In the genomic region with DNA sequence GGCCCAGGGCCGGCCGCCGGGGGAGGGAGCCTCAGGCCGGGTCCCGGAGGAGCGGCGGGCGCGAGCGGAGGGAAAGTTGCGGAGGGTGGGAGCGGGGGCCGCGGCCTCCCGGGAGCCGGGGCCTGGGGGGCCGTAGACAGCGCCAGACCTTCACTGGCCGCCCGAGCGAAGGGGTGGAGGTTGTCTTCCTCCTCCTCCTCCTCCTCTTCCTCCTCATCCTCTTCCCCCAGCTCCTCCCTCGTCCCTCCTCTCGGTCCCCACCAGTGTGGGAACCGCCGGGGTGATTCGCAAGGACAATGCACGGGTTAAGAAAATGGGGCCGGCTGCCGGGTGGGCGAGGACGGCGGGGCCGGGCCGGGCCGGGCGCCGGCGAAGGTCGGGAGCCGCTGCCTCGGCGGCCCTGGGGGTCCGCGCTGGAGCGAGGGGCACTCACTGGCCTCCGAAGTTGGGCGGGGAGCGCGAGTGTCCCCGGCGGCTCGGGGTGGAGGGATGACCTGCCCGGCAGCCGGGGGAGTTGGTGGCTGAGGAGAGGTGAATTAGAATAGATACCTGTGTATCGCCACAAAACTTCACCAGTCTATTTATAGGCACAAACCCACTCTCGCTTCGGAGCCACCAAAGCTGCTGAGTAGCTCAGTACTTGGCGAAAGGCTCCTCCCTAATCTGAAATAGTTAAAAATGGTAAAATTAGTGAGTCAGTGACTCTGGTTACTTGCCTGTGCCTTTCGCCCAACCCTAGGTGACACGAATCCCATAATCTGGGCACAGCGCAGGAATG, we compare ENCODE assay signal across 1 cellular context.
TF ChIP-seq lines count a peak whose summit lies in the region.

No MANE protein-coding gene starts in this region.

TF ChIP-seq in GM23338, 12 proteins besides CTCF, POLR2A, EP300 and RAD21 (continued from another document):
- TF ChIP-seq, protein P1, sequence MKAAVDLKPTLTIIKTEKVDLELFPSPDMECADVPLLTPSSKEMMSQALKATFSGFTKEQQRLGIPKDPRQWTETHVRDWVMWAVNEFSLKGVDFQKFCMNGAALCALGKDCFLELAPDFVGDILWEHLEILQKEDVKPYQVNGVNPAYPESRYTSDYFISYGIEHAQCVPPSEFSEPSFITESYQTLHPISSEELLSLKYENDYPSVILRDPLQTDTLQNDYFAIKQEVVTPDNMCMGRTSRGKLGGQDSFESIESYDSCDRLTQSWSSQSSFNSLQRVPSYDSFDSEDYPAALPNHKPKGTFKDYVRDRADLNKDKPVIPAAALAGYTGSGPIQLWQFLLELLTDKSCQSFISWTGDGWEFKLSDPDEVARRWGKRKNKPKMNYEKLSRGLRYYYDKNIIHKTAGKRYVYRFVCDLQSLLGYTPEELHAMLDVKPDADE (IDR thresholded peaks at IDR 0.05): no peak
- TF ChIP-seq POLR2AphosphoS5 (IDR thresholded peaks at IDR 0.05; ENCODE audit: low read depth): no peak
- no peak for TF ChIP-seq ZNF331 (CRISPR knock-in tag; IDR thresholded peaks at IDR 0.05; ENCODE audit: low read depth)
- no peak for TF ChIP-seq JUNB (IDR thresholded peaks at IDR 0.05; ENCODE audit: unreplicated experiment)
- TF ChIP-seq STAT1 (IDR thresholded peaks at IDR 0.05; ENCODE audit: unreplicated experiment): no peak
- TF ChIP-seq, protein P2, sequence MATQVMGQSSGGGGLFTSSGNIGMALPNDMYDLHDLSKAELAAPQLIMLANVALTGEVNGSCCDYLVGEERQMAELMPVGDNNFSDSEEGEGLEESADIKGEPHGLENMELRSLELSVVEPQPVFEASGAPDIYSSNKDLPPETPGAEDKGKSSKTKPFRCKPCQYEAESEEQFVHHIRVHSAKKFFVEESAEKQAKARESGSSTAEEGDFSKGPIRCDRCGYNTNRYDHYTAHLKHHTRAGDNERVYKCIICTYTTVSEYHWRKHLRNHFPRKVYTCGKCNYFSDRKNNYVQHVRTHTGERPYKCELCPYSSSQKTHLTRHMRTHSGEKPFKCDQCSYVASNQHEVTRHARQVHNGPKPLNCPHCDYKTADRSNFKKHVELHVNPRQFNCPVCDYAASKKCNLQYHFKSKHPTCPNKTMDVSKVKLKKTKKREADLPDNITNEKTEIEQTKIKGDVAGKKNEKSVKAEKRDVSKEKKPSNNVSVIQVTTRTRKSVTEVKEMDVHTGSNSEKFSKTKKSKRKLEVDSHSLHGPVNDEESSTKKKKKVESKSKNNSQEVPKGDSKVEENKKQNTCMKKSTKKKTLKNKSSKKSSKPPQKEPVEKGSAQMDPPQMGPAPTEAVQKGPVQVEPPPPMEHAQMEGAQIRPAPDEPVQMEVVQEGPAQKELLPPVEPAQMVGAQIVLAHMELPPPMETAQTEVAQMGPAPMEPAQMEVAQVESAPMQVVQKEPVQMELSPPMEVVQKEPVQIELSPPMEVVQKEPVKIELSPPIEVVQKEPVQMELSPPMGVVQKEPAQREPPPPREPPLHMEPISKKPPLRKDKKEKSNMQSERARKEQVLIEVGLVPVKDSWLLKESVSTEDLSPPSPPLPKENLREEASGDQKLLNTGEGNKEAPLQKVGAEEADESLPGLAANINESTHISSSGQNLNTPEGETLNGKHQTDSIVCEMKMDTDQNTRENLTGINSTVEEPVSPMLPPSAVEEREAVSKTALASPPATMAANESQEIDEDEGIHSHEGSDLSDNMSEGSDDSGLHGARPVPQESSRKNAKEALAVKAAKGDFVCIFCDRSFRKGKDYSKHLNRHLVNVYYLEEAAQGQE (IDR thresholded peaks at IDR 0.05; ENCODE audit: unreplicated experiment): no peak
- TF ChIP-seq EZH2 (IDR thresholded peaks at IDR 0.05; ENCODE audit: low read depth, unreplicated experiment): no peak
- TF ChIP-seq EZH2phosphoT487 (IDR thresholded peaks at IDR 0.05; ENCODE audit: unreplicated experiment): no peak
- TF ChIP-seq ZNF114 (CRISPR knock-in tag; IDR thresholded peaks at IDR 0.05): no peak
